21 cellular contexts compared by ENCODE assay signal in genomic region chr2:18104583-18105224, GRCh38.
DNase-seq lines count a peak whose midpoint lies in the region; ATAC-seq and TF ChIP-seq lines count a peak whose summit lies in the region.
"Had no signal": no experiment of that assay in that cellular context is flagged by ENCODE, and none has a peak within 500 bp of the region (broad histone marks: within the 10 kb centered on the region; RNA-seq: fewer than 3 reads in every experiment).

No MANE protein-coding gene starts in this region.

- no peak overlapping the region for H3K27ac ChIP-seq in SK-N-SH (ENCODE audit: low read depth in 2 of 2, low read length in 1 of 2)
- H3K27ac ChIP-seq in left lung, result no peak overlapping the region
- H3K27ac ChIP-seq in tibial artery, result peak overlapping the region in 1 of 2 donors; percentile 32
- H3K27ac ChIP-seq: KMS-11 had no signal

- WGBS in SK-N-SH (ENCODE audit: low lambda C conversion rate), result 13% methylated on average over 5 of the region's 5 CpGs

- H3K27ac Mint-ChIP-seq in type B pancreatic cell, result no peak overlapping the region

- H3K4me2 ChIP-seq in SK-N-SH, result no peak overlapping the region
- H3K4me2 ChIP-seq: KMS-11 had no signal

- H3K27me3 ChIP-seq in SK-N-SH (ENCODE audit: insufficient read depth) (no peaks in the 10 kb centered on the region), left lung (no peaks in the 10 kb centered on the region), tibial artery (no peaks in the 10 kb centered on the region)

- no peaks in the 10 kb centered on the region; a peak in 2 of 4 replicates for H3K4me1 ChIP-seq in SK-N-SH (ENCODE audit: control insufficient read depth in 1 of 2, insufficient read depth in 2 of 2, low read depth in 1 of 2, low read length in 1 of 2)
- no peaks in the 10 kb centered on the region for H3K4me1 ChIP-seq in left lung
- H3K4me1 ChIP-seq in tibial artery, result peaks cover 0 to 13% (median 0%) of the 10 kb centered on the region in 4 donors

- DNase-seq in SK-N-SH (peak; percentile 23), SK-MEL-5 (ENCODE audit: low read depth, low spot score) (peak; percentile 98), left lung (no peak), sciatic nerve (ENCODE audit: low spot score) (no peak), DMS53 treated with DMSO at 0.1 percent for 48 hours (lab: John Stamatoyannopoulos, UW; ENCODE audit: unreplicated experiment) (no peak), type B pancreatic cell (ENCODE audit: extremely low spot score, unreplicated experiment) (no peak), tibial artery (no peak)
- DNase-seq: 8988T, ACHN, DMS153, HCEC 1CT, IMR-90, NCI-H1048, NCI-H1417, NCI-H1694, NCI-H2081 treated with DMSO at 0.1 percent for 48 hours, NCI-H524 treated with DMSO at 0.1 percent for 48 hours, NCI-H774, SIG-M5 had no signal

- no peak overlapping the region for H3K9ac ChIP-seq in SK-N-SH
- H3K9ac ChIP-seq: KMS-11 had no signal

- H3K9me3 Mint-ChIP-seq in type B pancreatic cell, result no peaks in the 10 kb centered on the region

- no peak overlapping the region for H3K4me3 Mint-ChIP-seq in type B pancreatic cell

- POLR2A ChIA-PET in SK-N-SH (lab: Yijun Ruan, JAX), result no interaction called here

- ATAC-seq in SK-N-SH treated with all-trans-retinoic acid at 6 μM for 48 hours (no peak), left lung (peak; percentile 79), sciatic nerve (peak; percentile 84)

- intact Hi-C loops in left lung (cut with DNase I) (no loop called here), sciatic nerve (cut with DNase I) (no loop called here), tibial artery (cut with DNase I; ENCODE audit: low total_unique reads) (no loop called here)

- H3K9me3 ChIP-seq in SK-N-SH (no peaks in the 10 kb centered on the region), left lung (no peaks in the 10 kb centered on the region), tibial artery (no peaks in the 10 kb centered on the region)

- H3K36me3 ChIP-seq in SK-N-SH (replicated peaks in 1 of 2; ENCODE audit: control insufficient read depth in 1 of 2, insufficient read depth in 2 of 2, low read length in 1 of 2) (no peaks in the 10 kb centered on the region), left lung (no peaks in the 10 kb centered on the region), tibial artery (no peaks in the 10 kb centered on the region)

- peak in 1 of 2 experiments; percentile 61; a peak in 1 of 4 replicates for TF ChIP-seq EP300 in SK-N-SH (IDR thresholded peaks at IDR 0.05; ENCODE audit: borderline replicate concordance in 1 of 2, low read depth in 1 of 2, low read length in 1 of 2)

- no peak for TF ChIP-seq CTCF in SK-N-SH (IDR thresholded peaks at IDR 0.05)
- no peak for TF ChIP-seq CTCF in left lung (IDR thresholded peaks at IDR 0.05)
- no peak for TF ChIP-seq CTCF in type B pancreatic cell (conservative IDR thresholded peaks at IDR 0.05)
- no peak for TF ChIP-seq CTCF in tibial artery (IDR thresholded peaks at IDR 0.05)

- no peaks in the 10 kb centered on the region for H3K36me3 Mint-ChIP-seq in type B pancreatic cell

- H3K9me2 ChIP-seq in SK-N-SH, result no peaks in the 10 kb centered on the region

- H3K4me3 ChIP-seq in SK-N-SH (ENCODE audit: low read depth in 2 of 2, low read length in 1 of 2) (no peak overlapping the region), left lung (no peak overlapping the region), tibial artery (no peak overlapping the region)

- no peaks in the 10 kb centered on the region for H4K20me1 ChIP-seq in SK-N-SH (ENCODE audit: insufficient read depth)

- in situ Hi-C loops in SK-MEL-5 (cut with HindIII; ENCODE audit: low pct_unique_long_range_greater_than_20kb, low sequenced_read_pairs), result no loop called here

- no peak overlapping the region for H2AFZ ChIP-seq in SK-N-SH (ENCODE audit: low read depth)

- no peaks in the 10 kb centered on the region for H3K4me1 Mint-ChIP-seq in type B pancreatic cell (ENCODE audit: unreplicated experiment)

- TF ChIP-seq RAD21 in SK-N-SH (IDR thresholded peaks at IDR 0.05; ENCODE audit: low read length), result no peak

- H3F3A ChIP-seq in SK-N-SH (replicated peaks; ENCODE audit: insufficient read depth), result no peaks in the 10 kb centered on the region

- no peaks in the 10 kb centered on the region for H3K79me2 ChIP-seq in SK-N-SH (ENCODE audit: insufficient read depth)

- CTCF ChIA-PET in SK-N-SH (lab: Yijun Ruan, JAX), result no interaction called here

- peaks cover 4% of the 10 kb centered on the region for H3K27me3 Mint-ChIP-seq in type B pancreatic cell

TF ChIP-seq in SK-N-SH, 30 proteins besides CTCF, POLR2A, EP300 and RAD21:
- TF ChIP-seq FOSL2 (IDR thresholded peaks at IDR 0.05; ENCODE audit: borderline replicate concordance, low read depth) (no peak), GATA2 (CRISPR knock-in tag; IDR thresholded peaks at IDR 0.05) (peak; percentile 73)
TF ChIP-seq in SK-N-SH: peak in this region for 1.

TF ChIP-seq in SK-N-SH treated with all-trans-retinoic acid at 6 μM for 48 hours, 23 proteins besides CTCF, POLR2A, EP300 and RAD21 (continues in another document):
- TF ChIP-seq CSDC2 (CRISPR knock-in tag; IDR thresholded peaks at IDR 0.05) (no peak), SNAI2 (CRISPR knock-in tag; IDR thresholded peaks at IDR 0.05) (no peak), ARNTL (CRISPR knock-in tag; IDR thresholded peaks at IDR 0.05; ENCODE audit: borderline replicate concordance, low read depth) (no peak), ZNF70 (CRISPR knock-in tag; IDR thresholded peaks at IDR 0.05) (no peak), GLIS3 (CRISPR knock-in tag; IDR thresholded peaks at IDR 0.05) (no peak), ZNF8 (CRISPR knock-in tag; IDR thresholded peaks at IDR 0.05) (no peak), TSHZ2 (CRISPR knock-in tag; IDR thresholded peaks at IDR 0.05) (no peak), ESRRG (CRISPR knock-in tag; IDR thresholded peaks at IDR 0.05) (no peak), RARB (CRISPR knock-in tag; IDR thresholded peaks at IDR 0.05) (no peak), TCF4 (CRISPR knock-in tag; IDR thresholded peaks at IDR 0.05; ENCODE audit: borderline replicate concordance) (no peak), OSR1 (CRISPR knock-in tag; IDR thresholded peaks at IDR 0.05) (no peak), TOX (CRISPR knock-in tag; IDR thresholded peaks at IDR 0.05; ENCODE audit: borderline replicate concordance) (no peak), CREB5 (CRISPR knock-in tag; IDR thresholded peaks at IDR 0.05; ENCODE audit: low read depth) (no peak), PATZ1 (CRISPR knock-in tag; IDR thresholded peaks at IDR 0.05; ENCODE audit: borderline replicate concordance) (no peak)

Comparison
In these comparisons a context has a peak if more than half of its experiments do, and no peak if none do; other contexts are left out.
1. DNase-seq: peak in SK-N-SH (single experiment) and SK-MEL-5 (single experiment); none in left lung (0 of 2), sciatic nerve (single experiment), DMS53 treated with DMSO at 0.1 percent for 48 hours (single experiment), type B pancreatic cell (single experiment) and tibial artery (0 of 2).